Comparison of ENCODE assay signal across 9 cellular contexts in genomic region chr3:127135241-127136023, GRCh38. TPM values are rescaled to one million over a fixed set of nuclear protein-coding genes. Genes with fewer than 3 reads are reported as not detected.
DNase-seq lines count a peak whose midpoint lies in the region; ATAC-seq and TF ChIP-seq lines count a peak whose summit lies in the region.
"Had no signal": no experiment of that assay in that cellular context is flagged by ENCODE, and none has a peak within 500 bp of the region (broad histone marks: within the 10 kb centered on the region; RNA-seq: fewer than 3 reads in every experiment).

No MANE protein-coding gene starts in this region.

- no peak overlapping the region for H2BK5ac ChIP-seq in mesendoderm (ENCODE audit: low read length)

- H3K56ac ChIP-seq in mesendoderm (ENCODE audit: low read length), result peak overlapping the region; percentile 34

- H3K4me3 Mint-ChIP-seq in natural killer cell, result peak overlapping the region; percentile 28
- no peak overlapping the region for H3K4me3 Mint-ChIP-seq in natural killer cell treated with Interleukin-12 subunit alpha and Interleukin-12 subunit beta and Interleukin-15 and Interleukin-18, amount 100 ng/mL, for 72 hours

- H3K4me2 ChIP-seq in mesendoderm (ENCODE audit: low read length), result peak overlapping the region; percentile 25

- H2AK5ac ChIP-seq in mesendoderm (ENCODE audit: low read length), result no peak overlapping the region

- H3K4ac ChIP-seq in mesendoderm (ENCODE audit: low read depth, low read length), result no peak overlapping the region

- no peak overlapping the region for H3K9ac ChIP-seq in mesendoderm (ENCODE audit: low read length)

- no peaks in the 10 kb centered on the region for H3K9me3 ChIP-seq in uterus

- TF ChIP-seq CTCF in natural killer cell (IDR thresholded peaks at IDR 0.05), result no peak
- TF ChIP-seq CTCF in cardiac fibroblast (IDR thresholded peaks at IDR 0.05; ENCODE audit: low read depth, low read length), result no peak
- no peak for TF ChIP-seq CTCF in uterus (IDR thresholded peaks at IDR 0.05)

- no peaks in the 10 kb centered on the region for H3K36me3 ChIP-seq in mesendoderm (ENCODE audit: control insufficient read depth, insufficient read depth, low read length)
- no peaks in the 10 kb centered on the region for H3K36me3 ChIP-seq in uterus

- no peak overlapping the region for H3K27ac Mint-ChIP-seq in natural killer cell
- no peak overlapping the region for H3K27ac Mint-ChIP-seq in natural killer cell treated with Interleukin-12 subunit alpha and Interleukin-12 subunit beta and Interleukin-15 and Interleukin-18, amount 100 ng/mL, for 72 hours

- H4K8ac ChIP-seq in mesendoderm (ENCODE audit: low read depth, low read length), result no peak overlapping the region

- no peak overlapping the region for H2BK15ac ChIP-seq in mesendoderm (replicated peaks; ENCODE audit: low read depth)

- intact Hi-C loops in natural killer cell (cut with micrococcal nuclease), result no loop called here
- intact Hi-C loops in uterus (cut with DNase I; ENCODE audit: low total_unique reads), result no loop called here

- H3K79me1 ChIP-seq in mesendoderm (ENCODE audit: low read length), result no peaks in the 10 kb centered on the region

- H3K36me3 Mint-ChIP-seq in natural killer cell, result no peaks in the 10 kb centered on the region
- H3K36me3 Mint-ChIP-seq in natural killer cell treated with Interleukin-12 subunit alpha and Interleukin-12 subunit beta and Interleukin-15 and Interleukin-18, amount 100 ng/mL, for 72 hours, result no peaks in the 10 kb centered on the region

- no peak overlapping the region for H3K23ac ChIP-seq in mesendoderm (ENCODE audit: low read length)

- DNase-seq in natural killer cell (no peak), cardiac fibroblast (ENCODE audit: low read depth in 2 of 2) (peak; percentile 21 to 24), mesendoderm (peak; percentile 51), uterus (peak in 1 of 2 donors; percentile 43), kidney tubule cell (ENCODE audit: low spot score) (no peak), NCI-H510A treated with DMSO at 0.1 percent for 48 hours (lab: John Stamatoyannopoulos, UW) (no peak)
- DNase-seq in natural killer cell treated with Interleukin-12 subunit alpha and Interleukin-12 subunit beta and Interleukin-15 and Interleukin-18, amount 100 ng/mL, for 72 hours (ENCODE audit: low spot score), result no peak

- H3K79me2 ChIP-seq in mesendoderm (ENCODE audit: control insufficient read depth, insufficient read depth, low read length), result no peaks in the 10 kb centered on the region

- H3K4me1 ChIP-seq in mesendoderm (ENCODE audit: control insufficient read depth, low read depth, low read length), result no peaks in the 10 kb centered on the region
- peaks cover 0 to 8% of the 10 kb centered on the region in 2 donors for H3K4me1 ChIP-seq in uterus

- ATAC-seq in natural killer cell (no peak), GM19463 (IDR thresholded peaks at IDR 0.05; ENCODE audit: unreplicated experiment) (no peak)
- no peak for ATAC-seq in natural killer cell treated with Interleukin-12 subunit alpha and Interleukin-12 subunit beta and Interleukin-15 and Interleukin-18, amount 100 ng/mL, for 72 hours

- H3K4me3 ChIP-seq in cardiac fibroblast (replicated peaks in 1 of 2; ENCODE audit: low read depth in 2 of 2, low read length in 2 of 2), result peak overlapping the region in 1 of 2 donors; percentile 3
- no peak overlapping the region for H3K4me3 ChIP-seq in mesendoderm (ENCODE audit: low read length)
- H3K4me3 ChIP-seq in uterus, result peak overlapping the region; percentile 2 to 22

- no peaks in the 10 kb centered on the region for H3K9me3 Mint-ChIP-seq in natural killer cell
- H3K9me3 Mint-ChIP-seq in natural killer cell treated with Interleukin-12 subunit alpha and Interleukin-12 subunit beta and Interleukin-15 and Interleukin-18, amount 100 ng/mL, for 72 hours, result no peaks in the 10 kb centered on the region

- H4K5ac ChIP-seq in mesendoderm (ENCODE audit: low read length), result no peak overlapping the region

- H3K27me3 Mint-ChIP-seq in natural killer cell (ENCODE audit: low read depth in 2 of 2), result peaks cover 43 to 50% of the 10 kb centered on the region in 2 donors
- peaks cover 29 to 30% of the 10 kb centered on the region in 2 donors for H3K27me3 Mint-ChIP-seq in natural killer cell treated with Interleukin-12 subunit alpha and Interleukin-12 subunit beta and Interleukin-15 and Interleukin-18, amount 100 ng/mL, for 72 hours

- no peak overlapping the region for H2BK120ac ChIP-seq in mesendoderm (ENCODE audit: low read depth, low read length)

- no peak for TF ChIP-seq POLR2A in uterus (IDR thresholded peaks at IDR 0.05)

- H3K27ac ChIP-seq in mesendoderm (ENCODE audit: low read depth, low read length) (no peak overlapping the region), uterus (peak overlapping the region in 1 of 2 donors; percentile 19)

- H3K27me3 ChIP-seq in mesendoderm (ENCODE audit: insufficient read depth, low read length, poor library complexity) (peaks cover 5% of the 10 kb centered on the region), uterus (no peaks in the 10 kb centered on the region)

- no CpG with 5 or more reads among the region's 58 CpGs for WGBS in mesendoderm (ENCODE audit: extremely low coverage, insufficient coverage, low lambda C conversion rate)

- H3K4me1 Mint-ChIP-seq in natural killer cell, result no peaks in the 10 kb centered on the region
- no peaks in the 10 kb centered on the region for H3K4me1 Mint-ChIP-seq in natural killer cell treated with Interleukin-12 subunit alpha and Interleukin-12 subunit beta and Interleukin-15 and Interleukin-18, amount 100 ng/mL, for 72 hours (ENCODE audit: low read depth in 2 of 2)

- no peak overlapping the region for H3K18ac ChIP-seq in mesendoderm (ENCODE audit: low read length)

RNA-seq across cellular contexts. Expression of gene PRR23E, which starts 57.5 kb away (rescaled TPM):
- not detected for total RNA-seq in natural killer cell
- total RNA-seq in natural killer cell treated with Interleukin-12 subunit alpha and Interleukin-12 subunit beta and Interleukin-15 and Interleukin-18, amount 100 ng/mL, for 72 hours, result not detected
- polyA plus RNA-seq in mesendoderm (2013, experiment 1 of 2), result not detected
- not detected for polyA plus RNA-seq in mesendoderm (2013, experiment 2 of 2)
- not detected for total RNA-seq in uterus
- total RNA-seq: mucosa of gallbladder had no signal

Comparison
In these comparisons a context has a peak if more than half of its experiments do, and no peak if none do; other contexts are left out.
1. DNase-seq: peak in cardiac fibroblast (2 of 2) and mesendoderm (single experiment); none in natural killer cell (single experiment), natural killer cell treated with Interleukin-12 subunit alpha and Interleukin-12 subunit beta and Interleukin-15 and Interleukin-18, amount 100 ng/mL, for 72 hours (single experiment), kidney tubule cell (single experiment) and NCI-H510A treated with DMSO at 0.1 percent for 48 hours (single experiment).